20 cellular contexts compared by ENCODE assay signal in the genomic region with DNA sequence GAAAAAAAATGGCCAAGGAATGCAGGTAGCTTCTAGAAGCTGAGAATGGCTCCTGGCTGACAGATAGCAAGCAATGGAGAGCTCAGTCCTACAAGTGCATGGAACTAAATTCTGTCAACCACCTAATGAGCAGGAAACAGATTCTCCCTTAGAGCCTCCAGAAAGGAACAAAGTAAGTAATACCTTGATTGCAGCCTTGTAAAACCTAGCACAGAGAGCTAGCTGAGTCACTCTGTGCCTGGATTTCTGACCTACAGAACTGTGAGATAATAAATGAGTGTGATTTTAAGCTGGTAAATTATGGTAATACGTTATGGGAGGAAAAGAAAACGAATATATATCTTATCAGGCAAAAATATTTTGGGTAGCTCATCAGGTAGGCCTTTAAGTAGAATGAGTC. TPM values are rescaled to one million over a fixed set of nuclear protein-coding genes. Genes with fewer than 3 reads are reported as not detected.
DNase-seq lines count a peak whose midpoint lies in the region; ATAC-seq, FAIRE-seq and TF ChIP-seq lines count a peak whose summit lies in the region.
"Had no signal": no experiment of that assay in that cellular context is flagged by ENCODE, and none has a peak within 500 bp of the region (broad histone marks: within the 10 kb centered on the region; RNA-seq: fewer than 3 reads in every experiment).

No MANE protein-coding gene starts in this region.

- H3K79me2 ChIP-seq in Loucy (ENCODE audit: insufficient read depth, low read length) (no peaks in the 10 kb centered on the region), K562 (ENCODE audit: control insufficient read depth, insufficient read depth, low read length) (no peaks in the 10 kb centered on the region)

- no peaks in the 10 kb centered on the region for H3K9me1 ChIP-seq in K562 (ENCODE audit: control insufficient read depth, insufficient read depth, low read length)

- H3K4me2 ChIP-seq in Loucy (ENCODE audit: low read depth, low read length, poor library complexity, severe bottlenecking) (no peak overlapping the region), K562 (ENCODE audit: insufficient read depth, low read length) (no peak overlapping the region)
- H3K4me2 ChIP-seq: A549; BLaER1 treated with 17β-estradiol and CSF1 and Interleukin-3, amounts not matched to agents 10 nM and 100 nM had no signal

- H3K27me3 ChIP-seq in Loucy (ENCODE audit: insufficient read depth, low read length, poor library complexity, severe bottlenecking) (no peaks in the 10 kb centered on the region), K562 (ENCODE audit: control insufficient read depth in 2 of 2, insufficient read depth in 2 of 2, low read length in 2 of 2) (no peaks in the 10 kb centered on the region)
- H3K27me3 ChIP-seq: BLaER1 treated with 17β-estradiol and CSF1 and Interleukin-3, amounts not matched to agents 10 nM and 100 nM had no signal

- no peak for TF ChIP-seq RAD21 in K562 (CRISPR knock-in tag; conservative IDR thresholded peaks at IDR 0.05 in 1 of 2, IDR thresholded peaks at IDR 0.05 in 1 of 2)

- DNase-seq in K562 (ENCODE audit: extremely low read depth in 1 of 4, low spot score in 3 of 4), result peak in 1 of 4 experiments; percentile 12
- DNase-seq in mucosa of descending colon, result no peak
- no peak for DNase-seq in left ventricle myocardium superior
- no peak for DNase-seq in occipital lobe (lab: John Stamatoyannopoulos, UW)
- DNase-seq: AML-193; Caco-2; Calu3; CD4-positive, alpha-beta T cell; CD8-positive, alpha-beta T cell; DMS79 treated with DMSO at 0.1 percent for 48 hours; GF-D8 had no signal

- no peak for TF ChIP-seq CTCF in Loucy (conservative IDR thresholded peaks at IDR 0.05; ENCODE audit: low read length)
- no peak for TF ChIP-seq CTCF in K562 (IDR thresholded peaks at IDR 0.05 in 2 of 3, conservative IDR thresholded peaks at IDR 0.05 in 1 of 3; ENCODE audit: insufficient read depth in 2 of 3, low read depth in 1 of 3, low read length in 3 of 3)
- TF ChIP-seq CTCF in mucosa of descending colon (IDR thresholded peaks at IDR 0.05), result no peak

- peaks cover 5% of the 10 kb centered on the region for H3K4me1 ChIP-seq in Loucy (ENCODE audit: insufficient read depth, low read length, poor library complexity, severe bottlenecking)
- H3K4me1 ChIP-seq in K562 (replicated peaks in 1 of 2; ENCODE audit: control insufficient read depth in 2 of 2, insufficient read depth in 2 of 2, low read length in 2 of 2), result peaks cover 9 to 17% of the 10 kb centered on the region in 2 experiments; a peak in 4 of 5 replicates
- H3K4me1 ChIP-seq in mucosa of descending colon (ENCODE audit: low read depth), result no peaks in the 10 kb centered on the region
- H3K4me1 ChIP-seq: A549; BLaER1 treated with 17β-estradiol and CSF1 and Interleukin-3, amounts not matched to agents 10 nM and 100 nM; Caco-2 had no signal

- H3F3A ChIP-seq in Loucy (ENCODE audit: low read depth), result no peaks in the 10 kb centered on the region

- no peak for FAIRE-seq in K562 (lab: Jason Lieb, UNC)
- FAIRE-seq: A549, D721Med, G401.6, GM12891 had no signal

- no peak for TF ChIP-seq POLR2A in K562 (conservative IDR thresholded peaks at IDR 0.05)

- WGBS in K562 (ENCODE audit: insufficient coverage, low coverage, missing lambda C conversion rate), result 6% methylated on average over 2 of the region's 2 CpGs

- no TSS peak for BruUV-seq in K562 (replicated peaks; lab: Mats Ljungman, UMichigan)

- TF ChIP-seq EP300 in K562 (IDR thresholded peaks at IDR 0.05; ENCODE audit: low read length), result no peak

- H3K9me2 ChIP-seq in Loucy (replicated peaks; ENCODE audit: low read depth, low read length), result no peaks in the 10 kb centered on the region

- in situ Hi-C loops in K562 (cut with MboI), result no loop called here

- intact Hi-C loops in K562 (cut with micrococcal nuclease) (no loop called here), mucosa of descending colon (cut with DNase I, micrococcal nuclease) (no loop called here), left ventricle myocardium superior (cut with micrococcal nuclease) (no loop called here)

- CTCF ChIA-PET in K562 (lab: Yijun Ruan, JAX; ENCODE audit: low intra/inter-chr PET ratio), result no interaction called here

- ATAC-seq in K562 (no peak), mucosa of descending colon (peak; percentile 87), GM21717 (IDR thresholded peaks at IDR 0.05; ENCODE audit: unreplicated experiment) (no peak), left ventricle myocardium superior (no peak)
- ATAC-seq: A549; CD8-positive, alpha-beta T cell had no signal

- no peak overlapping the region for H3K27ac ChIP-seq in K562 (ENCODE audit: extremely low read depth, low read depth, low read length)
- H3K27ac ChIP-seq: 22Rv1; A549; BLaER1 treated with 17β-estradiol and CSF1 and Interleukin-3, amounts not matched to agents 10 nM and 100 nM; C4-2B had no signal

- H4K20me1 ChIP-seq in Loucy (ENCODE audit: insufficient read depth, low read length, poor library complexity, severe bottlenecking) (no peaks in the 10 kb centered on the region), K562 (replicated peaks; ENCODE audit: control insufficient read depth, insufficient read depth, low read length) (no peaks in the 10 kb centered on the region)
- H4K20me1 ChIP-seq: BLaER1 treated with 17β-estradiol and CSF1 and Interleukin-3, amounts not matched to agents 10 nM and 100 nM had no signal

- H3K4me3 ChIP-seq in Loucy (ENCODE audit: low read length, poor library complexity, severe bottlenecking) (no peak overlapping the region), K562 (no peak overlapping the region), mucosa of descending colon (no peak overlapping the region)
- H3K4me3 ChIP-seq: A549; BLaER1 treated with 17β-estradiol and CSF1 and Interleukin-3, amounts not matched to agents 10 nM and 100 nM had no signal

- H3K9ac ChIP-seq in Loucy (ENCODE audit: low read depth, low read length, poor library complexity, severe bottlenecking), result no peak overlapping the region
- no peak overlapping the region for H3K9ac ChIP-seq in K562 (ENCODE audit: insufficient read depth in 1 of 2, low read depth in 2 of 2, low read length in 2 of 2)
- H3K9ac ChIP-seq: BLaER1 treated with 17β-estradiol and CSF1 and Interleukin-3, amounts not matched to agents 10 nM and 100 nM had no signal

- no peaks in the 10 kb centered on the region for H3K9me3 ChIP-seq in Loucy (ENCODE audit: insufficient read depth, low read depth, low read length)
- H3K9me3 ChIP-seq in K562 (replicated peaks; ENCODE audit: control insufficient read depth, insufficient read depth, low read depth, low read length), result no peaks in the 10 kb centered on the region
- no peaks in the 10 kb centered on the region for H3K9me3 ChIP-seq in mucosa of descending colon
- H3K9me3 ChIP-seq: A549; BLaER1 treated with 17β-estradiol and CSF1 and Interleukin-3, amounts not matched to agents 10 nM and 100 nM; Caco-2 had no signal

- no peaks in the 10 kb centered on the region for H3K36me3 ChIP-seq in Loucy (ENCODE audit: insufficient read depth, low read length)
- H3K36me3 ChIP-seq in K562 (ENCODE audit: control insufficient read depth, insufficient read depth, low read length), result no peaks in the 10 kb centered on the region
- H3K36me3 ChIP-seq in mucosa of descending colon (ENCODE audit: low read depth), result no peaks in the 10 kb centered on the region
- H3K36me3 ChIP-seq: BLaER1 treated with 17β-estradiol and CSF1 and Interleukin-3, amounts not matched to agents 10 nM and 100 nM had no signal

- H2AFZ ChIP-seq in Loucy (ENCODE audit: low read length) (0 out of 2 replicates have a peak overlapping the region, but pooled peaks have one; percentile 35), K562 (ENCODE audit: low read depth, low read length) (no peak overlapping the region)

- POLR2A ChIA-PET in K562 (lab: Yijun Ruan, JAX), result interaction anchor here (0.6 to 1.6 kb wide), 5 partner anchors 8 to 53 kb away, joined by 3 to 7 read pairs (median 3); a partner anchor contains a TSS

TF ChIP-seq in K562, 482 proteins besides CTCF, POLR2A, EP300 and RAD21 (continues in another document):
- TF ChIP-seq SMAD4 (CRISPR knock-in tag; conservative IDR thresholded peaks at IDR 0.05) (no peak), MEIS2 (IDR thresholded peaks at IDR 0.05; ENCODE audit: partially characterized antibody) (no peak), KDM1A (IDR thresholded peaks at IDR 0.05) (0 out of 4 replicates have a peak, but pooled peaks of 1 of the 2 experiments have one; percentile 32), BRD9 (IDR thresholded peaks at IDR 0.05; ENCODE audit: low read depth, partially characterized antibody) (no peak), ZFP36 (IDR thresholded peaks at IDR 0.05; ENCODE audit: low read depth, low read length, partially characterized antibody) (peak; percentile 38), RBM17 (IDR thresholded peaks at IDR 0.05; ENCODE audit: borderline replicate concordance, low read depth, low read length) (no peak), HIVEP1 (CRISPR knock-in tag; IDR thresholded peaks at IDR 0.05) (no peak), KDM5B (IDR thresholded peaks at IDR 0.05; ENCODE audit: insufficient replicate concordance, low read depth, low read length) (no peak), CSDE1 (IDR thresholded peaks at IDR 0.05) (no peak), FOSL1 (tag; conservative IDR thresholded peaks at IDR 0.05) (0 out of 2 replicates have a peak, but pooled peaks have one; percentile 17), NCOR1 (IDR thresholded peaks at IDR 0.05) (no peak)

RNA-seq across cellular contexts. Expression of a gene that starts 7.4 kb away (rescaled TPM):
- 28.6 and 83.9 TPM in 2 replicates for total RNA-seq in K562 (2011; cell fraction: chromatin; rRNA removed; ENCODE audit: low replicate concordance)
- total RNA-seq in K562 (2011; cell fraction: nucleolus; rRNA removed), result 13.8 and 17.1 TPM in 2 replicates
- total RNA-seq in K562 (2011; cell fraction: nucleoplasm; rRNA removed), result 33.3 and 55.0 TPM in 2 replicates
- total RNA-seq in K562 (2014; rRNA removed) (18.8 and 19.9 TPM in 2 replicates), K562 (2014; rRNA removed; fragmentation: Illumina TruSeq; extraction: Trizol) (33.9 and 34.6 TPM in 2 replicates), K562 (2015; rRNA removed; fragmentation: Illumina TruSeq; extraction: Trizol) (28.1 and 31.1 TPM in 2 replicates), K562 (2021) (39.0 and 40.4 TPM in 2 replicates), mucosa of descending colon (10 to 100 TPM; 33.4 to 35.9 (median 35.3) TPM), left ventricle myocardium superior (37.2 TPM), occipital lobe (67.1 TPM)
- polyA plus RNA-seq in K562 (2011; rRNA removed) (33.2 and 36.5 TPM in 2 replicates), K562 (2014; fragmentation: Illumina TruSeq; extraction: Trizol) (17.1 and 21.3 TPM in 2 replicates), K562 (2014; fragmentation: Nextera tagmentation; extraction: Ambion mirVana) (1 to 10 TPM; 6.4 to 8.7 TPM), K562 (2014; rRNA removed) (11.9 and 12.7 TPM in 2 replicates)
- 6.1 and 13.4 TPM in 2 replicates for polyA plus RNA-seq in K562 (2011; cell fraction: cytosol; rRNA removed)
- 12.5 and 23.2 TPM in 2 replicates for polyA plus RNA-seq in K562 (2011; cell fraction: nucleus; rRNA removed)
- polyA plus RNA-seq in K562 (2012), result 11.6 and 17.5 TPM in 2 replicates
- polyA minus RNA-seq in K562 (2011; rRNA and poly(A)+ RNA removed), result 49.7 and 57.3 TPM in 2 replicates
- 16.7 and 26.4 TPM in 2 replicates for polyA minus RNA-seq in K562 (2011; cell fraction: cytosol; rRNA and poly(A)+ RNA removed)
- 26.5 and 56.3 TPM in 2 replicates for polyA minus RNA-seq in K562 (2011; cell fraction: nucleus; rRNA and poly(A)+ RNA removed)
